1 cellular context compared by ENCODE assay signal in the genomic region with DNA sequence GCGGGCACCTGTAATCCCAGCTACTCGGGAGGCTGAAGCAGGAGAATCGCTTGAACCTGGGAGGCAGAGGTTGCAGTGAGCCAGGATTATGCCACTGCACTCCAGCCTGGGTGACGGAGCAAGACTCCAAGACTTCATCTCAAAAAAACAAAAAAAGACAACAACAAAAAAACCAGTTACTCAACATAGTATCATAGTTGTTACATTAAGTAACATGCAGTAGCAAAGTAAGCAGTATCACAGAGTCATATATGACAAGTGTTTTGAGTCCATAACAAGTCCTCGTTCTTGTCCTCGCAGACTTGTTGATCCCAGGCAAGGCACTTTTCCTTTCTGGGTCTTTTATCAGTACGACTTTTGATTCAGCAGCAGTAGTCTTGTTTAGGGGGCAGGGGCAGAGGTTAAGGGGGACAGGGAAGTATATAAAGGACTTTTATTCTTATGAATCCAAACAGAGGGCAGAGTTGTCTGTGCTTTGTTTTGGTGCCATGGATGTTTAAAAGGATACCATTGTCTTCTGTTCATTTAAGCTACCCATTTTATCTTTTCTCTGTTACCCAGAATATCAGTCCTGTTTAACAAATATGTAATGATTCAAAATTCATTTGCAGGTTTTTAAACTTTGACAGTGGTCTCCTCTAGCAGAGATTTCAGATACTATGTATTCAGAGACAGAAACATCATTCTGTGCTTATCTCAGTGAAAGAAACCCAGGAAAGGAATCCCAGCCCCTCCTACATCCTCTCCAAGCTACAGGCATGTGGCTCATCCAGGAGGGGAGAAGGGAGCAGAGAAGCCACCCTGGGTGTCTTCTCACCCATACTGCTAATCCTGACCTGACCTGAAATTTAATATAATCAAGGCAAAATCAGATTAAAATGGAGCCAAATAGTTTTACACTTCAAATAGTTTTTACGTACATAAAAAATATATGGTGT.
TF ChIP-seq lines count a peak whose summit lies in the region.

No MANE protein-coding gene starts in this region.

TF ChIP-seq in GM23338, 12 proteins besides CTCF, POLR2A, EP300 and RAD21:
- TF ChIP-seq, protein P1, sequence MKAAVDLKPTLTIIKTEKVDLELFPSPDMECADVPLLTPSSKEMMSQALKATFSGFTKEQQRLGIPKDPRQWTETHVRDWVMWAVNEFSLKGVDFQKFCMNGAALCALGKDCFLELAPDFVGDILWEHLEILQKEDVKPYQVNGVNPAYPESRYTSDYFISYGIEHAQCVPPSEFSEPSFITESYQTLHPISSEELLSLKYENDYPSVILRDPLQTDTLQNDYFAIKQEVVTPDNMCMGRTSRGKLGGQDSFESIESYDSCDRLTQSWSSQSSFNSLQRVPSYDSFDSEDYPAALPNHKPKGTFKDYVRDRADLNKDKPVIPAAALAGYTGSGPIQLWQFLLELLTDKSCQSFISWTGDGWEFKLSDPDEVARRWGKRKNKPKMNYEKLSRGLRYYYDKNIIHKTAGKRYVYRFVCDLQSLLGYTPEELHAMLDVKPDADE (IDR thresholded peaks at IDR 0.05): no peak
- TF ChIP-seq POLR2AphosphoS5 (IDR thresholded peaks at IDR 0.05; ENCODE audit: low read depth): no peak
- TF ChIP-seq, protein P2, sequence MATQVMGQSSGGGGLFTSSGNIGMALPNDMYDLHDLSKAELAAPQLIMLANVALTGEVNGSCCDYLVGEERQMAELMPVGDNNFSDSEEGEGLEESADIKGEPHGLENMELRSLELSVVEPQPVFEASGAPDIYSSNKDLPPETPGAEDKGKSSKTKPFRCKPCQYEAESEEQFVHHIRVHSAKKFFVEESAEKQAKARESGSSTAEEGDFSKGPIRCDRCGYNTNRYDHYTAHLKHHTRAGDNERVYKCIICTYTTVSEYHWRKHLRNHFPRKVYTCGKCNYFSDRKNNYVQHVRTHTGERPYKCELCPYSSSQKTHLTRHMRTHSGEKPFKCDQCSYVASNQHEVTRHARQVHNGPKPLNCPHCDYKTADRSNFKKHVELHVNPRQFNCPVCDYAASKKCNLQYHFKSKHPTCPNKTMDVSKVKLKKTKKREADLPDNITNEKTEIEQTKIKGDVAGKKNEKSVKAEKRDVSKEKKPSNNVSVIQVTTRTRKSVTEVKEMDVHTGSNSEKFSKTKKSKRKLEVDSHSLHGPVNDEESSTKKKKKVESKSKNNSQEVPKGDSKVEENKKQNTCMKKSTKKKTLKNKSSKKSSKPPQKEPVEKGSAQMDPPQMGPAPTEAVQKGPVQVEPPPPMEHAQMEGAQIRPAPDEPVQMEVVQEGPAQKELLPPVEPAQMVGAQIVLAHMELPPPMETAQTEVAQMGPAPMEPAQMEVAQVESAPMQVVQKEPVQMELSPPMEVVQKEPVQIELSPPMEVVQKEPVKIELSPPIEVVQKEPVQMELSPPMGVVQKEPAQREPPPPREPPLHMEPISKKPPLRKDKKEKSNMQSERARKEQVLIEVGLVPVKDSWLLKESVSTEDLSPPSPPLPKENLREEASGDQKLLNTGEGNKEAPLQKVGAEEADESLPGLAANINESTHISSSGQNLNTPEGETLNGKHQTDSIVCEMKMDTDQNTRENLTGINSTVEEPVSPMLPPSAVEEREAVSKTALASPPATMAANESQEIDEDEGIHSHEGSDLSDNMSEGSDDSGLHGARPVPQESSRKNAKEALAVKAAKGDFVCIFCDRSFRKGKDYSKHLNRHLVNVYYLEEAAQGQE (IDR thresholded peaks at IDR 0.05; ENCODE audit: unreplicated experiment): no peak
- TF ChIP-seq NANOG (IDR thresholded peaks at IDR 0.05; ENCODE audit: borderline replicate concordance): no peak
- no peak for TF ChIP-seq ZNF331 (CRISPR knock-in tag; IDR thresholded peaks at IDR 0.05; ENCODE audit: low read depth)
- TF ChIP-seq ZNF114 (CRISPR knock-in tag; IDR thresholded peaks at IDR 0.05): no peak
- no peak for TF ChIP-seq CREB1 (CRISPR knock-in tag; IDR thresholded peaks at IDR 0.05; ENCODE audit: low read depth)
- TF ChIP-seq STAT1 (IDR thresholded peaks at IDR 0.05; ENCODE audit: unreplicated experiment): no peak
- no peak for TF ChIP-seq JUNB (IDR thresholded peaks at IDR 0.05; ENCODE audit: unreplicated experiment)
- no peak for TF ChIP-seq EZH2phosphoT487 (IDR thresholded peaks at IDR 0.05; ENCODE audit: unreplicated experiment)
- TF ChIP-seq EZH2 (IDR thresholded peaks at IDR 0.05; ENCODE audit: low read depth, unreplicated experiment): no peak
- TF ChIP-seq, protein P3, sequence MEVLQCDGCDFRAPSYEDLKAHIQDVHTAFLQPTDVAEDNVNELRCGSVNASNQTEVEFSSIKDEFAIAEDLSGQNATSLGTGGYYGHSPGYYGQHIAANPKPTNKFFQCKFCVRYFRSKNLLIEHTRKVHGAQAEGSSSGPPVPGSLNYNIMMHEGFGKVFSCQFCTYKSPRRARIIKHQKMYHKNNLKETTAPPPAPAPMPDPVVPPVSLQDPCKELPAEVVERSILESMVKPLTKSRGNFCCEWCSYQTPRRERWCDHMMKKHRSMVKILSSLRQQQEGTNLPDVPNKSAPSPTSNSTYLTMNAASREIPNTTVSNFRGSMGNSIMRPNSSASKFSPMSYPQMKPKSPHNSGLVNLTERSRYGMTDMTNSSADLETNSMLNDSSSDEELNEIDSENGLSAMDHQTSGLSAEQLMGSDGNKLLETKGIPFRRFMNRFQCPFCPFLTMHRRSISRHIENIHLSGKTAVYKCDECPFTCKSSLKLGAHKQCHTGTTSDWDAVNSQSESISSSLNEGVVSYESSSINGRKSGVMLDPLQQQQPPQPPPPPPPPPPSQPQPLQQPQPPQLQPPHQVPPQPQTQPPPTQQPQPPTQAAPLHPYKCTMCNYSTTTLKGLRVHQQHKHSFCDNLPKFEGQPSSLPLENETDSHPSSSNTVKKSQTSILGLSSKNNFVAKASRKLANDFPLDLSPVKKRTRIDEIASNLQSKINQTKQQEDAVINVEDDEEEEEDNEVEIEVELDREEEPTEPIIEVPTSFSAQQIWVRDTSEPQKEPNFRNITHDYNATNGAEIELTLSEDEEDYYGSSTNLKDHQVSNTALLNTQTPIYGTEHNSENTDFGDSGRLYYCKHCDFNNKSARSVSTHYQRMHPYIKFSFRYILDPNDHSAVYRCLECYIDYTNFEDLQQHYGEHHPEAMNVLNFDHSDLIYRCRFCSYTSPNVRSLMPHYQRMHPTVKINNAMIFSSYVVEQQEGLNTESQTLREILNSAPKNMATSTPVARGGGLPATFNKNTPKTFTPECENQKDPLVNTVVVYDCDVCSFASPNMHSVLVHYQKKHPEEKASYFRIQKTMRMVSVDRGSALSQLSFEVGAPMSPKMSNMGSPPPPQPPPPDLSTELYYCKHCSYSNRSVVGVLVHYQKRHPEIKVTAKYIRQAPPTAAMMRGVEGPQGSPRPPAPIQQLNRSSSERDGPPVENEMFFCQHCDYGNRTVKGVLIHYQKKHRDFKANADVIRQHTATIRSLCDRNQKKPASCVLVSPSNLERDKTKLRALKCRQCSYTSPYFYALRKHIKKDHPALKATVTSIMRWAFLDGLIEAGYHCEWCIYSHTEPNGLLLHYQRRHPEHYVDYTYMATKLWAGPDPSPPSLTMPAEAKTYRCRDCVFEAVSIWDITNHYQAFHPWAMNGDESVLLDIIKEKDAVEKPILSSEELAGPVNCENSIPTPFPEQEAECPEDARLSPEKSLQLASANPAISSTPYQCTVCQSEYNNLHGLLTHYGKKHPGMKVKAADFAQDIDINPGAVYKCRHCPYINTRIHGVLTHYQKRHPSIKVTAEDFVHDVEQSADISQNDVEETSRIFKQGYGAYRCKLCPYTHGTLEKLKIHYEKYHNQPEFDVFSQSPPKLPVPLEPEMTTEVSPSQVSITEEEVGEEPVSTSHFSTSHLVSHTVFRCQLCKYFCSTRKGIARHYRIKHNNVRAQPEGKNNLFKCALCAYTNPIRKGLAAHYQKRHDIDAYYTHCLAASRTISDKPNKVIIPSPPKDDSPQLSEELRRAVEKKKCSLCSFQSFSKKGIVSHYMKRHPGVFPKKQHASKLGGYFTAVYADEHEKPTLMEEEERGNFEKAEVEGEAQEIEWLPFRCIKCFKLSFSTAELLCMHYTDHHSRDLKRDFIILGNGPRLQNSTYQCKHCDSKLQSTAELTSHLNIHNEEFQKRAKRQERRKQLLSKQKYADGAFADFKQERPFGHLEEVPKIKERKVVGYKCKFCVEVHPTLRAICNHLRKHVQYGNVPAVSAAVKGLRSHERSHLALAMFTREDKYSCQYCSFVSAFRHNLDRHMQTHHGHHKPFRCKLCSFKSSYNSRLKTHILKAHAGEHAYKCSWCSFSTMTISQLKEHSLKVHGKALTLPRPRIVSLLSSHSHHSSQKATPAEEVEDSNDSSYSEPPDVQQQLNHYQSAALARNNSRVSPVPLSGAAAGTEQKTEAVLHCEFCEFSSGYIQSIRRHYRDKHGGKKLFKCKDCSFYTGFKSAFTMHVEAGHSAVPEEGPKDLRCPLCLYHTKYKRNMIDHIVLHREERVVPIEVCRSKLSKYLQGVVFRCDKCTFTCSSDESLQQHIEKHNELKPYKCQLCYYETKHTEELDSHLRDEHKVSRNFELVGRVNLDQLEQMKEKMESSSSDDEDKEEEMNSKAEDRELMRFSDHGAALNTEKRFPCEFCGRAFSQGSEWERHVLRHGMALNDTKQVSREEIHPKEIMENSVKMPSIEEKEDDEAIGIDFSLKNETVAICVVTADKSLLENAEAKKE (CRISPR knock-in tag; IDR thresholded peaks at IDR 0.05): no peak
